ENCODE assay signal across 9 cellular contexts in the genomic region with DNA sequence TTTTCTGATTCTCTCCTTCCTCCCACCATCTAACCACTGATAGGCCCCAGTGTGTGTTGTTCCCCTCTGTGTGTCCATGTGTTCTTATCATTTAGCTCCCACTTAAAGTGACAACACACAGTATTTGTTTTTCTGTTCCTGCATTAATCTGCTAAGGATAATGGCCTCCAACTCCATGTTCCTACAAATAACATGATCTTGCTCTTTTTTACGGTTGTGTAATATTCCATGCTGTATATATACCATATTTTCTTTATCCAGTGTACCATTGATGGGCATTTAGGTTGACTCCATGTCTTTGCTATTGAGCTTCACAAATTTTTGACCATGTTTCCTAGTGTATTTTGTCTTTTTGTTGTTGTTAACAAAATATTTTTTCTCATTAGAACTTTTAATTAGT. TPM values are rescaled to one million over a fixed set of nuclear protein-coding genes. Genes with fewer than 3 reads are reported as not detected.
"Had no signal": no experiment of that assay in that cellular context is flagged by ENCODE, and none has a peak within 500 bp of the region (broad histone marks: within the 10 kb centered on the region; RNA-seq: fewer than 3 reads in every experiment).

No MANE protein-coding gene starts in this region.

- H3K36me3 Mint-ChIP-seq: IgD-negative memory B cell had no signal

- ATAC-seq: GM23338, HCT116 had no signal

- H3K27me3 Mint-ChIP-seq: IgD-negative memory B cell had no signal

- H3K4me1 Mint-ChIP-seq: GM23338, IgD-negative memory B cell had no signal

- H2AFZ ChIP-seq: GM23338 had no signal

- H3K27ac Mint-ChIP-seq: GM23338, IgD-negative memory B cell had no signal

- H3K4me2 ChIP-seq: GM23338 had no signal

- H3K4me3 Mint-ChIP-seq: GM23338 had no signal

- H3K4me3 ChIP-seq: GM23338, HAP-1 had no signal

- H3K4me1 ChIP-seq: HAP-1 had no signal

- H3K9me3 Mint-ChIP-seq: GM23338, IgD-negative memory B cell had no signal

- FAIRE-seq: H1, H54, HTR-8/SVneo had no signal

- H3K36me3 ChIP-seq: HAP-1 had no signal

- DNase-seq: KG1 had no signal

- H3K9me3 ChIP-seq: HAP-1 had no signal

RNA-seq across cellular contexts. Expression of gene VEPH1, which starts 30.6 kb away (rescaled TPM):
- total RNA-seq: HT-29 had no signal
- polyA plus RNA-seq: IgD-negative memory B cell had no signal

RNA-seq across cellular contexts. Expression of gene PTX3, which starts 36.0 kb away (rescaled TPM):
- total RNA-seq: HT-29 had no signal
- polyA plus RNA-seq: IgD-negative memory B cell had no signal
